Comparison of ENCODE assay signal across 14 cellular contexts in the genomic region with DNA sequence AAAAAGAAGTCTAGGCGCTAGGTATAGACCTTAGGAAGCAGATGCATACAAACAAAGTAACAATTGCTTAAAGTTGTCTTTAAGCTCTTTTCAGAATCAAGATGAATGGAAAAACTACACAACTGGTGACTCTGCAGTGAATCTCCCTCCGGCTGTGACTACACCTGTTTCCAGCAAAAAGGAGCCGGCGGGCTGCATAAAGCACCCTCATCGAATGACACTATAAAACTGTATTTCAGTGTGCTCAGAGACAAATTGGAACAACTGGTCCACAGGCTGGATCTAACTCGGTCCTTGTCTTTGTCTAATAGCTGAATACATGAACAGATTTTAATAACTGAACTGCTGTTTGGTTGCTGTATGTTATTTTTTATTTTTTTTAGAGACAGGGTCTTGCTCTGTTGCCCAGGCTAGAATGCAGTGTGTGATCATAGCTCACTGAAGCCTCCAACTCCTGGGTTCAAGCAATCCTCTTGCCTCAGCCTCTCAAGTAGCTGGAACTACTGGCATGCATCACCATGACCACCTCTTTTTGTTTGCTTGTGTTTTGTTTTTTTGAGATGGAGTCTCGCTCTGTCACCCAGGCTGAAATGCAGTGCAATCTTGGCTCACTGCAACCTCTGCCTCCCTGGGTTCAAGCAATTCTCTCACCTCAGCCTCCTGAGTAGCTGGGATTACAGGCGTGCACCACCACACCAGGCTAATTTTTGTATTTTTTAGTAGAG.
"Had no signal": no experiment of that assay in that cellular context is flagged by ENCODE, and none has a peak within 500 bp of the region (broad histone marks: within the 10 kb centered on the region; RNA-seq: fewer than 3 reads in every experiment).

No MANE protein-coding gene starts in this region.

- DNase-seq: activated CD4-positive, alpha-beta T cell treated with anti-CD3 and anti-CD28 coated beads, Interleukin-2, amount 50 U/mL, for 4 hours; activated naive CD4-positive, alpha-beta T cell treated with Interleukin-2 at 50 U/mL for 16 hours; activated T-cell treated with anti-CD3 and anti-CD28 coated beads for 4 hours; aorta; cerebellar nuclear complex; effector CD8-positive, alpha-beta T cell; foreskin melanocyte; stimulated activated naive CD8-positive, alpha-beta T cell treated with anti-CD3 and anti-CD28 coated beads, Interleukin-15, amount 100 ng/mL, for 72 hours had no signal

- H3K4me3 ChIP-seq: breast epithelium, right atrium auricular region had no signal

- H3K9me3 ChIP-seq: breast epithelium, right atrium auricular region had no signal

- H3K9me3 Mint-ChIP-seq: activated T-helper 17 cell treated with anti-CD3 and anti-CD28 coated beads, Interleukin-2, amount 50 U/mL, for 72 hours; neural crest cell; stimulated activated naive CD8-positive, alpha-beta T cell treated with anti-CD3 and anti-CD28 coated beads, Interleukin-15, amount 100 ng/mL, for 72 hours had no signal

- H3K27ac Mint-ChIP-seq: activated T-helper 17 cell treated with anti-CD3 and anti-CD28 coated beads, Interleukin-2, amount 50 U/mL, for 72 hours; stimulated activated naive CD8-positive, alpha-beta T cell treated with anti-CD3 and anti-CD28 coated beads, Interleukin-15, amount 100 ng/mL, for 72 hours had no signal

- ATAC-seq: activated CD4-positive, CD25-positive, alpha-beta regulatory T cell treated with anti-CD3 and anti-CD28 coated beads, Interleukin-2, amount 50 U/mL, for 24 hours; activated T-helper 17 cell treated with anti-CD3 and anti-CD28 coated beads, Interleukin-2, amount 50 U/mL, for 72 hours; stimulated activated naive CD8-positive, alpha-beta T cell treated with anti-CD3 and anti-CD28 coated beads, Interleukin-15, amount 100 ng/mL, for 72 hours had no signal

- H3K36me3 ChIP-seq: breast epithelium, right atrium auricular region had no signal

- H3K27ac ChIP-seq: parathyroid adenoma, right atrium auricular region had no signal

- H3K27me3 ChIP-seq: breast epithelium, right atrium auricular region had no signal

- H3K27me3 Mint-ChIP-seq: activated T-helper 17 cell treated with anti-CD3 and anti-CD28 coated beads, Interleukin-2, amount 50 U/mL, for 72 hours; stimulated activated naive CD8-positive, alpha-beta T cell treated with anti-CD3 and anti-CD28 coated beads, Interleukin-15, amount 100 ng/mL, for 72 hours had no signal

- H3K4me3 Mint-ChIP-seq: activated T-helper 17 cell treated with anti-CD3 and anti-CD28 coated beads, Interleukin-2, amount 50 U/mL, for 72 hours; neural crest cell; stimulated activated naive CD8-positive, alpha-beta T cell treated with anti-CD3 and anti-CD28 coated beads, Interleukin-15, amount 100 ng/mL, for 72 hours had no signal
